8 cellular contexts compared by ENCODE assay signal in the genomic region with DNA sequence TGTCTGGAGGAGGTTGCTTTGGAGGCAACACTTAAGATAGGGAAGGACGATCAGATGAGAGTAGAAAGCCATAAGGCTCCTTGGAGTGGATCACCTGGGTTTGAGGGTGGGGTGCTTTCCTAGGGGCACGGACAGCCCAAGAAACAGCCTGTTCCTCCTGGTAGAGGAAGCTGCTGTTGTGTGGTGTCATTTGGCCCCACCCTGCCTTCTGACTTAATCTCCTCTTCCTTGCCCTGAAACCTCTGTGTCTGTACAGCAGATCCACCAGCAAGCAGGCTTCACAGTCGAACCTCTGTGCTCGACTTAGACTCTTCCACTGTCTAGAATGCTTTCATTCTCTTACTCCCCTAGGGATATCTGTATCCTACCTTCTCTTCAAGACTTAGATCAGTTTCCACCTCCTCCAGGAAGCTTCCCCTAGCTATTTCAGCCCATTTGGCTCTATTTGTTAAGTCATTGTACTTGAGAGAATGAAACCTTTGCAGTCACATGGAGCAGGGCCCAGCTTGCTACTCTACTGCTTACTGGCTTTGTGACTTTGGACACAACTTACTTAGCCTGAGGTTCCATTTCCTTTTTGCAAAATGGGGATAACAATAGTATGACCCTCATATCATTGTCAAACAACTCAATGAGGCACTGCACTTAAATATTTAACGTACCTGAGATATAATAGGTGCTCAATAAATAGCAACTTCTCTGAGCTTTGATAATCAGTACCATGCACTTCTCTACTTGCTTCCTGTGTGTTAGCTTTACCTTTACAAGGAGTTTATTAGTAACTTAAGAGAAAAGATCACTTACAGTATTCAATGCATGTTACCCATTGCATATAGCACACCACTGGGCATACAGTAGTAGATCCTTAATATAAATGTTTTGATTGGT. TPM values are rescaled to one million over a fixed set of nuclear protein-coding genes. Genes with fewer than 3 reads are reported as not detected.
DNase-seq lines count a peak whose midpoint lies in the region; ATAC-seq and TF ChIP-seq lines count a peak whose summit lies in the region.

No MANE protein-coding gene starts in this region.

- H3K36me3 ChIP-seq in esophagus (ENCODE audit: control insufficient read depth in 2 of 2, insufficient read depth in 2 of 2, low read length in 1 of 2), result no peaks in the 10 kb centered on the region

- POLR2A ChIA-PET in WTC11 (lab: Charles Lee), result no interaction called here

- no peaks in the 10 kb centered on the region for H3K9me3 Mint-ChIP-seq in WTC11

- H3K4me1 ChIP-seq in esophagus (ENCODE audit: control insufficient read depth in 2 of 2, insufficient read depth in 2 of 2, low read length in 1 of 2), result peaks cover 3 to 9% of the 10 kb centered on the region in 2 donors

- no peaks in the 10 kb centered on the region for H3K9me3 ChIP-seq in esophagus (ENCODE audit: control insufficient read depth in 2 of 2, insufficient read depth in 1 of 2, low read depth in 1 of 2, low read length in 1 of 2)

- 56 to 60% methylated on average over 5 of the region's 5 CpGs for whole genome bisulfite sequencing in esophagus, 2 donors

- H3K4me3 Mint-ChIP-seq in WTC11, result peak overlapping the region; percentile 81

- no peak overlapping the region for H3K27ac Mint-ChIP-seq in WTC11

- peak; percentile 63 for DNase-seq in Jurkat, Clone E6-1 (ENCODE audit: low read depth, low spot score)
- DNase-seq in WTC11 (ENCODE audit: low spot score) (no peak), cortex of kidney (lab: John Stamatoyannopoulos, UW) (no peak), NCI-H774 (lab: John Stamatoyannopoulos, UW) (no peak), iPS-NIHi11 (ENCODE audit: low spot score) (no peak)
- DNase-seq in stimulated activated naive CD4-positive, alpha-beta T cell treated with Interleukin-2 at 50 U/mL for 16 hours (lab: John Stamatoyannopoulos, UW), result peak; percentile 27

- peaks cover 35% of the 10 kb centered on the region for H3K4me1 Mint-ChIP-seq in WTC11

- H3K36me3 Mint-ChIP-seq in WTC11, result no peaks in the 10 kb centered on the region

- H3K27ac ChIP-seq in esophagus (ENCODE audit: low read depth in 2 of 2, low read length in 1 of 2), result peak overlapping the region; percentile 90 to 95

- no peak for TF ChIP-seq CTCF in WTC11 (IDR thresholded peaks at IDR 0.05)

- no peaks in the 10 kb centered on the region for H3K27me3 ChIP-seq in esophagus (ENCODE audit: control insufficient read depth in 1 of 2, insufficient read depth in 2 of 2, low read length in 2 of 2)

- CTCF ChIA-PET in WTC11 (lab: Charles Lee), result interaction anchor here (1.1 to 1.8 kb wide), 3 partner anchors 12 to 328 kb away, joined by 3 to 11 read pairs (median 3); no protein-coding TSS in a partner anchor

- H3K27me3 Mint-ChIP-seq in WTC11 (ENCODE audit: low read depth), result peaks cover 56% of the 10 kb centered on the region

- ATAC-seq in WTC11, result no peak
- ATAC-seq in HG02571 (IDR thresholded peaks at IDR 0.05; ENCODE audit: unreplicated experiment), result no peak

- peak overlapping the region; percentile 15 for H3K4me3 ChIP-seq in Jurkat, Clone E6-1 (ENCODE audit: low read length)
- H3K4me3 ChIP-seq in esophagus (ENCODE audit: low read depth in 1 of 2, low read length in 2 of 2), result peak overlapping the region in 1 of 2 donors; percentile 47

TF ChIP-seq in WTC11, 78 proteins besides CTCF, POLR2A, EP300 and RAD21:
- no peak for TF ChIP-seq OVOL2 (CRISPR knock-in tag; IDR thresholded peaks at IDR 0.05; ENCODE audit: borderline replicate concordance)
- no peak for TF ChIP-seq NR2C2 (CRISPR knock-in tag; IDR thresholded peaks at IDR 0.05)
- no peak for TF ChIP-seq EMX1 (CRISPR knock-in tag; IDR thresholded peaks at IDR 0.05)
- TF ChIP-seq, protein P1, sequence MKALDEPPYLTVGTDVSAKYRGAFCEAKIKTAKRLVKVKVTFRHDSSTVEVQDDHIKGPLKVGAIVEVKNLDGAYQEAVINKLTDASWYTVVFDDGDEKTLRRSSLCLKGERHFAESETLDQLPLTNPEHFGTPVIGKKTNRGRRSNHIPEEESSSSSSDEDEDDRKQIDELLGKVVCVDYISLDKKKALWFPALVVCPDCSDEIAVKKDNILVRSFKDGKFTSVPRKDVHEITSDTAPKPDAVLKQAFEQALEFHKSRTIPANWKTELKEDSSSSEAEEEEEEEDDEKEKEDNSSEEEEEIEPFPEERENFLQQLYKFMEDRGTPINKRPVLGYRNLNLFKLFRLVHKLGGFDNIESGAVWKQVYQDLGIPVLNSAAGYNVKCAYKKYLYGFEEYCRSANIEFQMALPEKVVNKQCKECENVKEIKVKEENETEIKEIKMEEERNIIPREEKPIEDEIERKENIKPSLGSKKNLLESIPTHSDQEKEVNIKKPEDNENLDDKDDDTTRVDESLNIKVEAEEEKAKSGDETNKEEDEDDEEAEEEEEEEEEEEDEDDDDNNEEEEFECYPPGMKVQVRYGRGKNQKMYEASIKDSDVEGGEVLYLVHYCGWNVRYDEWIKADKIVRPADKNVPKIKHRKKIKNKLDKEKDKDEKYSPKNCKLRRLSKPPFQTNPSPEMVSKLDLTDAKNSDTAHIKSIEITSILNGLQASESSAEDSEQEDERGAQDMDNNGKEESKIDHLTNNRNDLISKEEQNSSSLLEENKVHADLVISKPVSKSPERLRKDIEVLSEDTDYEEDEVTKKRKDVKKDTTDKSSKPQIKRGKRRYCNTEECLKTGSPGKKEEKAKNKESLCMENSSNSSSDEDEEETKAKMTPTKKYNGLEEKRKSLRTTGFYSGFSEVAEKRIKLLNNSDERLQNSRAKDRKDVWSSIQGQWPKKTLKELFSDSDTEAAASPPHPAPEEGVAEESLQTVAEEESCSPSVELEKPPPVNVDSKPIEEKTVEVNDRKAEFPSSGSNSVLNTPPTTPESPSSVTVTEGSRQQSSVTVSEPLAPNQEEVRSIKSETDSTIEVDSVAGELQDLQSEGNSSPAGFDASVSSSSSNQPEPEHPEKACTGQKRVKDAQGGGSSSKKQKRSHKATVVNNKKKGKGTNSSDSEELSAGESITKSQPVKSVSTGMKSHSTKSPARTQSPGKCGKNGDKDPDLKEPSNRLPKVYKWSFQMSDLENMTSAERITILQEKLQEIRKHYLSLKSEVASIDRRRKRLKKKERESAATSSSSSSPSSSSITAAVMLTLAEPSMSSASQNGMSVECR (CRISPR knock-in tag; IDR thresholded peaks at IDR 0.05; ENCODE audit: borderline replicate concordance), result no peak
- TF ChIP-seq TP53 (CRISPR knock-in tag; IDR thresholded peaks at IDR 0.05), result no peak
- TF ChIP-seq, protein P2, sequence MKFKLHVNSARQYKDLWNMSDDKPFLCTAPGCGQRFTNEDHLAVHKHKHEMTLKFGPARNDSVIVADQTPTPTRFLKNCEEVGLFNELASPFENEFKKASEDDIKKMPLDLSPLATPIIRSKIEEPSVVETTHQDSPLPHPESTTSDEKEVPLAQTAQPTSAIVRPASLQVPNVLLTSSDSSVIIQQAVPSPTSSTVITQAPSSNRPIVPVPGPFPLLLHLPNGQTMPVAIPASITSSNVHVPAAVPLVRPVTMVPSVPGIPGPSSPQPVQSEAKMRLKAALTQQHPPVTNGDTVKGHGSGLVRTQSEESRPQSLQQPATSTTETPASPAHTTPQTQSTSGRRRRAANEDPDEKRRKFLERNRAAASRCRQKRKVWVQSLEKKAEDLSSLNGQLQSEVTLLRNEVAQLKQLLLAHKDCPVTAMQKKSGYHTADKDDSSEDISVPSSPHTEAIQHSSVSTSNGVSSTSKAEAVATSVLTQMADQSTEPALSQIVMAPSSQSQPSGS (CRISPR knock-in tag; IDR thresholded peaks at IDR 0.05; ENCODE audit: borderline replicate concordance, low read depth), result no peak

RNA-seq across cellular contexts. Expression of a gene that starts 5.0 kb away (rescaled TPM):
- polyA plus RNA-seq in Jurkat, Clone E6-1 (2012; ENCODE audit: insufficient read depth, insufficient read length), result 18.3 TPM
- total RNA-seq in WTC11 (2021), result 16.6 to 23.9 TPM (median 21.6 TPM) in 3 replicates
- 10 to 100 TPM; 18.4 to 25.9 TPM for polyA plus RNA-seq in esophagus

Comparison
In these comparisons a context has a peak if more than half of its experiments do, and no peak if none do; other contexts are left out.
1. DNase-seq: peak in Jurkat, Clone E6-1 (single experiment) and stimulated activated naive CD4-positive, alpha-beta T cell treated with Interleukin-2 at 50 U/mL for 16 hours (single experiment); none in WTC11 (single experiment), cortex of kidney (single experiment), NCI-H774 (single experiment) and iPS-NIHi11 (single experiment).